7 cellular contexts compared by ENCODE assay signal in the genomic region with DNA sequence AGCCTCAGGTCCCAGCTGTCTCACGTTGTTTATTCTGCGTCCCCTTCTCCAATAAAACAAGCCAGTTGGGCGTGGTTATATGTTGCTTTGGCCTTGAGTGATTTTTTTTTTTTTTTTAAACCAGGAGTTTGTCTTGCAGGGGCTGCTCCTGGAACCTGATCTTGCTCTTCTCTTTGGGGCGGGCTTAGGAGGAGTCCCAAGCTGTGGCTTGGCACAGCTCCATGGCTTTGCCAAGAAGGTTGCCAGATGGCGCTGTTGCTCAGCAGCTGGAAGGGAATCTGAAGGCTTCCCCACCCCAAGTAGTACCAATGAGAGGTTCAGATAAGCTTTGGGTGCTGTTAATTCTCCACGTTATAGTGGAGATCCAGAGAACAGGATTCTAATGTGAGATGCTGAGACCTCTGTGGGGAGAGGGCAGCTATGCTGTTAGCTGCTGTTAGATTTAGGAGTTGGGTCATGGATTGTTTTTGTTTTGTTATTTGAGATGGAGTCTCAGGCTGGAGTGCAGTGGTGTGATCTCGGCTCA. TPM values are rescaled to one million over a fixed set of nuclear protein-coding genes. Genes with fewer than 3 reads are reported as not detected.
DNase-seq lines count a peak whose midpoint lies in the region; ATAC-seq, FAIRE-seq and TF ChIP-seq lines count a peak whose summit lies in the region.

No MANE protein-coding gene starts in this region.

- H4K20me1 ChIP-seq in hepatocyte (ENCODE audit: insufficient read depth, poor library complexity, severe bottlenecking): no peaks in the 10 kb centered on the region

- in situ Hi-C loops in astrocyte of the spinal cord (cut with HindIII; ENCODE audit: low sequenced_read_pairs): no loop called here

- H2AFZ ChIP-seq in hepatocyte: no peak overlapping the region

- no peaks in the 10 kb centered on the region for H3K36me3 ChIP-seq in hepatocyte (replicated peaks; ENCODE audit: insufficient read depth, low read depth)

- peak; percentile 80 for TF ChIP-seq CTCF in astrocyte of the spinal cord (IDR thresholded peaks at IDR 0.05; ENCODE audit: low read depth, low read length)
- peak; percentile 66 for TF ChIP-seq CTCF in hepatocyte (IDR thresholded peaks at IDR 0.05; ENCODE audit: poor library complexity)

- H3K79me2 ChIP-seq in hepatocyte: no peaks in the 10 kb centered on the region

- ATAC-seq in HG02884 (IDR thresholded peaks at IDR 0.05; ENCODE audit: unreplicated experiment): no peak

- TF ChIP-seq POLR2A in GM12891 (IDR thresholded peaks at IDR 0.05; ENCODE audit: low read depth, low read length): 0 out of 2 replicates have a peak, but pooled peaks have one; percentile 30

- H3K9me3 ChIP-seq in hepatocyte (ENCODE audit: low read depth): no peaks in the 10 kb centered on the region

- peak; percentile 71 for FAIRE-seq in GM12891 (lab: Jason Lieb, UNC)

- DNase-seq in GM12891 (ENCODE audit: insufficient read length, low spot score) (peak; percentile 73), NCI-H2171 (lab: John Stamatoyannopoulos, UW) (peak; percentile 99), T1000 (lab: John Stamatoyannopoulos, UW) (peak; percentile 82), astrocyte of the spinal cord (ENCODE audit: low read depth, low spot score) (peak; percentile 96), hepatocyte (ENCODE audit: low spot score) (peak; percentile 90), skeletal muscle cell (ENCODE audit: low read depth) (peak; percentile 91)

- 62% methylated on average over 7 of the region's 7 CpGs for WGBS in hepatocyte (ENCODE audit: low lambda C conversion rate, missing lambda C conversion rate)

- no peaks in the 10 kb centered on the region for H3K4me1 ChIP-seq in hepatocyte (ENCODE audit: insufficient read depth)

- no peaks in the 10 kb centered on the region for H3K9me2 ChIP-seq in hepatocyte (replicated peaks; ENCODE audit: insufficient read depth)

- no peak overlapping the region for H3K4me3 ChIP-seq in astrocyte of the spinal cord (ENCODE audit: low read depth, low read length)
- H3K4me3 ChIP-seq in hepatocyte: no peak overlapping the region
- no peak overlapping the region for H3K4me3 ChIP-seq in skeletal muscle cell (ENCODE audit: low read depth, low read length)

- H3K27me3 ChIP-seq in hepatocyte: no peaks in the 10 kb centered on the region

- peak overlapping the region; percentile 12 for H3K27ac ChIP-seq in hepatocyte

- H3K4me2 ChIP-seq in hepatocyte: no peak overlapping the region

TF ChIP-seq in GM12891, 5 proteins besides CTCF, POLR2A, EP300 and RAD21:
- TF ChIP-seq POLR2AphosphoS5 (IDR thresholded peaks at IDR 0.05; ENCODE audit: low read depth, low read length) (0 out of 2 replicates have a peak, but pooled peaks have one; percentile 36), PAX5 (IDR thresholded peaks at IDR 0.05; ENCODE audit: insufficient read depth, low read length, severe bottlenecking) (no peak)

RNA-seq across cellular contexts. Expression of gene FERMT3, which starts 2.0 kb away (rescaled TPM):
- polyA plus RNA-seq in GM12891 (2012; ENCODE audit: low read depth, missing spikeins): 98.2 TPM
- 0.44 and 1.6 TPM in 2 replicates for total RNA-seq in hepatocyte
- polyA plus RNA-seq in hepatocyte: 2.0 TPM in 1 of 2 replicates, not detected in the other

RNA-seq across cellular contexts. Expression of gene STIP1, which starts 18.6 kb away (rescaled TPM):
- 115 TPM for polyA plus RNA-seq in GM12891 (2012; ENCODE audit: low read depth, missing spikeins)
- 113 and 122 TPM in 2 replicates for total RNA-seq in hepatocyte
- polyA plus RNA-seq in hepatocyte: 115 and 131 TPM in 2 replicates

RNA-seq across cellular contexts. Expression of gene TRPT1, which starts 21.5 kb away (rescaled TPM):
- 66.1 TPM for polyA plus RNA-seq in GM12891 (2012; ENCODE audit: low read depth, missing spikeins)
- total RNA-seq in hepatocyte: 26.3 and 52.8 TPM in 2 replicates
- polyA plus RNA-seq in hepatocyte: 55.5 and 56.0 TPM in 2 replicates

RNA-seq across cellular contexts. Expression of gene NUDT22, which starts 21.5 kb away (rescaled TPM):
- polyA plus RNA-seq in GM12891 (2012; ENCODE audit: low read depth, missing spikeins): 68.6 TPM
- total RNA-seq in hepatocyte: 42.9 and 49.5 TPM in 2 replicates
- 66.6 and 70.4 TPM in 2 replicates for polyA plus RNA-seq in hepatocyte

RNA-seq across cellular contexts. Expression of gene DNAJC4, which starts 25.8 kb away (rescaled TPM):
- polyA plus RNA-seq in GM12891 (2012; ENCODE audit: low read depth, missing spikeins): 50.3 TPM
- 12.8 and 13.4 TPM in 2 replicates for total RNA-seq in hepatocyte
- polyA plus RNA-seq in hepatocyte: 58.4 and 61.7 TPM in 2 replicates
